ENCODE assay signal across 13 cellular contexts in genomic region chr6:130202782-130203181, GRCh38. TPM values are rescaled to one million over a fixed set of nuclear protein-coding genes. Genes with fewer than 3 reads are reported as not detected.
A peak's percentile ranks its signal among the peaks of the same experiment; 100 is the strongest.
DNase-seq lines count a peak whose midpoint lies in the region; ATAC-seq and TF ChIP-seq lines count a peak whose summit lies in the region.
"Had no signal": no experiment of that assay in that cellular context is flagged by ENCODE, and none has a peak within 500 bp of the region (broad histone marks: within the 10 kb centered on the region; RNA-seq: fewer than 3 reads in every experiment).

No MANE protein-coding gene starts in this region.

- no peak for TF ChIP-seq CTCF in left ventricle myocardium inferior (IDR thresholded peaks at IDR 0.05; ENCODE audit: borderline replicate concordance)

- H3K4me1 Mint-ChIP-seq in activated CD4-positive, alpha-beta T cell treated with anti-CD3 and anti-CD28 coated beads, Interleukin-2, amount 10 ng/mL, durations not matched to agents 7 days and 5 days = peaks cover 29% of the 10 kb centered on the region
- peaks cover 22% of the 10 kb centered on the region for H3K4me1 Mint-ChIP-seq in activated T-cell treated with anti-CD3 and anti-CD28 coated beads, Interleukin-2, amount 50 U/mL, for 72 hours (ENCODE audit: low read depth)

- intact Hi-C loops in left ventricle myocardium inferior (cut with micrococcal nuclease) = no loop called here

- ATAC-seq in HG02678 (IDR thresholded peaks at IDR 0.05; ENCODE audit: unreplicated experiment) = peak; percentile 49
- ATAC-seq in activated T-cell treated with anti-CD3 and anti-CD28 coated beads, Interleukin-2, amount 50 U/mL, for 72 hours (replicated peaks in 1 of 2) = peak; percentile 39 to 48

- no peaks in the 10 kb centered on the region for H3K27me3 ChIP-seq in left ventricle myocardium inferior (ENCODE audit: low read depth)
- H3K27me3 ChIP-seq: ovary, SJCRH30 had no signal

- no peak for DNase-seq in activated CD4-positive, alpha-beta T cell treated with anti-CD3 and anti-CD28 coated beads, Interleukin-2, amount 10 ng/mL, durations not matched to agents 7 days and 5 days
- DNase-seq in activated CD4-positive, alpha-beta T cell treated with anti-CD3 and anti-CD28 coated beads, Interleukin-2, amount 50 U/mL, for 1 hour = no peak
- peak in 1 of 2 donors; percentile 22 for DNase-seq in activated T-cell treated with anti-CD3 and anti-CD28 coated beads, Interleukin-2, amount 50 U/mL, for 72 hours
- DNase-seq in stimulated activated CD8-positive, alpha-beta memory T cell treated with anti-CD3 and anti-CD28 coated beads, Interleukin-7, amount 100 ng/mL, for 24 hours (ENCODE audit: low read depth) = peak; percentile 17
- no peak for DNase-seq in SK-N-DZ (ENCODE audit: low spot score)
- DNase-seq in left ventricle myocardium inferior = no peak
- DNase-seq in cortex of kidney (lab: John Stamatoyannopoulos, UW) = no peak
- DNase-seq: effector CD8-positive, alpha-beta T cell; NCI-H2081 treated with DMSO at 0.1 percent for 48 hours; ovary; SJCRH30 had no signal

- peaks cover 86% of the 10 kb centered on the region for H3K36me3 Mint-ChIP-seq in activated CD4-positive, alpha-beta T cell treated with anti-CD3 and anti-CD28 coated beads, Interleukin-2, amount 10 ng/mL, durations not matched to agents 7 days and 5 days (ENCODE audit: low read depth)
- H3K36me3 Mint-ChIP-seq in activated T-cell treated with anti-CD3 and anti-CD28 coated beads, Interleukin-2, amount 50 U/mL, for 72 hours (ENCODE audit: insufficient read depth in 2 of 2) = peaks cover 2 to 3% of the 10 kb centered on the region in 2 donors

- peaks cover 19% of the 10 kb centered on the region for H3K9me3 Mint-ChIP-seq in activated CD4-positive, alpha-beta T cell treated with anti-CD3 and anti-CD28 coated beads, Interleukin-2, amount 10 ng/mL, durations not matched to agents 7 days and 5 days
- peaks cover 0 to 1% of the 10 kb centered on the region in 2 donors for H3K9me3 Mint-ChIP-seq in activated T-cell treated with anti-CD3 and anti-CD28 coated beads, Interleukin-2, amount 50 U/mL, for 72 hours

- POLR2A ChIA-PET in activated CD4-positive, alpha-beta T cell treated with anti-CD3 and anti-CD28 coated beads, Interleukin-2, amount 10 ng/mL, durations not matched to agents 7 days and 5 days (lab: Charles Lee) = no interaction called here

- H3K4me3 ChIP-seq in left ventricle myocardium inferior = no peak overlapping the region
- H3K4me3 ChIP-seq: ovary, SJCRH30 had no signal

- no peak overlapping the region for H3K4me3 Mint-ChIP-seq in activated CD4-positive, alpha-beta T cell treated with anti-CD3 and anti-CD28 coated beads, Interleukin-2, amount 10 ng/mL, durations not matched to agents 7 days and 5 days
- H3K4me3 Mint-ChIP-seq in activated T-cell treated with anti-CD3 and anti-CD28 coated beads, Interleukin-2, amount 50 U/mL, for 72 hours = peak overlapping the region; percentile 47 to 63

- H3K27ac ChIP-seq in left ventricle myocardium inferior (replicated peaks) = no peak overlapping the region
- H3K27ac ChIP-seq: ovary, SJCRH30 had no signal

- H3K9me3 ChIP-seq in left ventricle myocardium inferior (replicated peaks) = peaks cover 13% of the 10 kb centered on the region
- H3K9me3 ChIP-seq: ovary, SJCRH30 had no signal

- no peaks in the 10 kb centered on the region for H3K4me1 ChIP-seq in left ventricle myocardium inferior

- H3K36me3 ChIP-seq in left ventricle myocardium inferior = no peaks in the 10 kb centered on the region
- H3K36me3 ChIP-seq: ovary, SJCRH30 had no signal

- H3K27ac Mint-ChIP-seq in activated CD4-positive, alpha-beta T cell treated with anti-CD3 and anti-CD28 coated beads, Interleukin-2, amount 10 ng/mL, durations not matched to agents 7 days and 5 days = peak overlapping the region; percentile 39
- H3K27ac Mint-ChIP-seq in activated T-cell treated with anti-CD3 and anti-CD28 coated beads, Interleukin-2, amount 50 U/mL, for 72 hours = peak overlapping the region; percentile 19

- CTCF ChIA-PET in activated CD4-positive, alpha-beta T cell treated with anti-CD3 and anti-CD28 coated beads, Interleukin-2, amount 10 ng/mL, durations not matched to agents 7 days and 5 days (lab: Charles Lee) = interaction anchor here (2.1 to 2.5 kb wide), 2 partner anchors 10 to 15 kb away, joined by 7 to 13 read pairs; no protein-coding TSS in a partner anchor

- no peaks in the 10 kb centered on the region for H3K27me3 Mint-ChIP-seq in activated CD4-positive, alpha-beta T cell treated with anti-CD3 and anti-CD28 coated beads, Interleukin-2, amount 10 ng/mL, durations not matched to agents 7 days and 5 days
- H3K27me3 Mint-ChIP-seq in activated T-cell treated with anti-CD3 and anti-CD28 coated beads, Interleukin-2, amount 50 U/mL, for 72 hours (ENCODE audit: low read depth) = no peaks in the 10 kb centered on the region

RNA-seq across cellular contexts. Expression of gene SAMD3, which starts 20.0 kb away (rescaled TPM):
- total RNA-seq in activated CD4-positive, alpha-beta T cell treated with anti-CD3 and anti-CD28 coated beads, Interleukin-2, amount 10 ng/mL, durations not matched to agents 7 days and 5 days = 10 to 100 TPM; 49.5 to 50.9 TPM
- total RNA-seq in activated T-cell treated with anti-CD3 and anti-CD28 coated beads, Interleukin-2, amount 50 U/mL, for 72 hours = 1 to 10 TPM; 3.8 to 4.6 TPM
- polyA plus RNA-seq in SK-N-DZ (2014; cell fraction: cytosol; rRNA removed) = not detected in 2 replicates
- not detected in 2 replicates for polyA plus RNA-seq in SK-N-DZ (2014; cell fraction: nucleus; rRNA removed)
- total RNA-seq in left ventricle myocardium inferior = not detected
- total RNA-seq: A673, SJCRH30 had no signal

Comparison
In these comparisons a context has a peak if more than half of its experiments do, and no peak if none do; other contexts are left out.
1. RNA of gene SAMD3, which starts 20.0 kb away (total RNA-seq): 49.5 to 50.9 TPM in activated CD4-positive, alpha-beta T cell treated with anti-CD3 and anti-CD28 coated beads, Interleukin-2, amount 10 ng/mL, durations not matched to agents 7 days and 5 days; 3.8 to 4.6 TPM in activated T-cell treated with anti-CD3 and anti-CD28 coated beads, Interleukin-2, amount 50 U/mL, for 72 hours and not detected in left ventricle myocardium inferior (single experiment); every median in the first group is over 4 times any median in the second.